20 cellular contexts compared by ENCODE assay signal in the genomic region with DNA sequence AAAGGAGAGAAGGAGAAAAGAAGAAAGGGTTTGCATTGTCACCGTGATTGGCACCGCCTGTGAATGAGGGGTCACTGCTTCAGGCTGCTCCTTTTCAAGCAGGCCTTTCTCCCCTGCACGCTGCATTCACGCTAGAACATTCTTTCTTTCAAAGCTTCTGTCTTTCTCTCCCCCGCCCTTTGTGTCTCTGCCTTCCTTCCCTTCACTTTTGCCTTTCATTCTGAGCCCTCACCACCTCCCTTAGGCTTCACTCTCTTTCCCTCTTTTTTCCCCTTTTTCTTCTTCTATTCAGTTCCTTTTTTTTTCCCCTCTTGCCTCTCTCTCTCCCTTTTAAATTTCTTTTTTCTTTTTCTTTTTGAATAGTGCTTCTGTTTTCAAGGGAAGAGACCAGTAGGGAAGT. TPM values are rescaled to one million over a fixed set of nuclear protein-coding genes. Genes with fewer than 3 reads are reported as not detected.
DNase-seq lines count a peak whose midpoint lies in the region; ATAC-seq and TF ChIP-seq lines count a peak whose summit lies in the region.
"Had no signal": no experiment of that assay in that cellular context is flagged by ENCODE, and none has a peak within 500 bp of the region (broad histone marks: within the 10 kb centered on the region; RNA-seq: fewer than 3 reads in every experiment).

No MANE protein-coding gene starts in this region.

- POLR2A ChIA-PET in MCF 10A (lab: Yijun Ruan, JAX) = interaction anchor here (1.1 kb wide), 1 partner anchor 10 kb away, joined by 4 read pairs; no protein-coding TSS in a partner anchor

- no peak for ATAC-seq in activated T-cell treated with anti-CD3 and anti-CD28 coated beads, Interleukin-2, amount 50 U/mL, for 72 hours (replicated peaks in 1 of 2)
- ATAC-seq in activated T-cell treated with anti-CD3 and anti-CD28 coated beads, Interleukin-2, amount 50 U/mL, for 4 hours = no peak
- ATAC-seq in stimulated activated memory B cell treated with anti-CD40 and anti-IgM and Interleukin-4, amounts not matched to agents 10 μg/mL and 1 μg/mL and 100 μg/mL, for 72 hours = no peak
- no peak for ATAC-seq in GM21786 (IDR thresholded peaks at IDR 0.05; ENCODE audit: unreplicated experiment)
- ATAC-seq: effector memory CD8-positive, alpha-beta T cell; upper lobe of right lung had no signal

- H3K4me1 Mint-ChIP-seq in activated T-cell treated with anti-CD3 and anti-CD28 coated beads, Interleukin-2, amount 50 U/mL, for 72 hours (ENCODE audit: low read depth) = peaks cover 48% of the 10 kb centered on the region
- H3K4me1 Mint-ChIP-seq in activated T-cell treated with anti-CD3 and anti-CD28 coated beads, Interleukin-2, amount 50 U/mL, for 4 hours (ENCODE audit: low read depth) = peaks cover 37% of the 10 kb centered on the region
- peaks cover 55 to 59% of the 10 kb centered on the region in 2 donors for H3K4me1 Mint-ChIP-seq in immature natural killer cell
- H3K4me1 Mint-ChIP-seq in stimulated activated memory B cell treated with anti-CD40 and anti-IgM and Interleukin-4, amounts not matched to agents 10 μg/mL and 1 μg/mL and 100 μg/mL, for 72 hours = peaks cover 71% of the 10 kb centered on the region
- peaks cover 49% of the 10 kb centered on the region for H3K4me1 Mint-ChIP-seq in MCF 10A (ENCODE audit: insufficient read depth, unreplicated experiment)

- H3K9me3 ChIP-seq in SK-N-MC (ENCODE audit: low read depth, low read length) = no peaks in the 10 kb centered on the region
- H3K9me3 ChIP-seq: ascending aorta, spleen, upper lobe of right lung had no signal

- no TSS peak for BruUV-seq in MCF 10A (replicated peaks; lab: Mats Ljungman, UMichigan)

- H3K27ac Mint-ChIP-seq in activated T-cell treated with anti-CD3 and anti-CD28 coated beads, Interleukin-2, amount 50 U/mL, for 72 hours = peak overlapping the region; percentile 93
- H3K27ac Mint-ChIP-seq in immature natural killer cell (peak overlapping the region in 4 of 6 donors; percentile 5 to 70 (median 32)), MCF 10A (ENCODE audit: low read depth, unreplicated experiment) (no peak overlapping the region)
- peak overlapping the region; percentile 99 for H3K27ac Mint-ChIP-seq in stimulated activated memory B cell treated with anti-CD40 and anti-IgM and Interleukin-4, amounts not matched to agents 10 μg/mL and 1 μg/mL and 100 μg/mL, for 72 hours
- H3K27ac Mint-ChIP-seq: activated naive CD4-positive, alpha-beta T cell treated with anti-CD3 and anti-CD28 coated beads, Interleukin-2, amount 10 ng/mL, durations not matched to agents 7 days and 5 days had no signal

- peak overlapping the region; percentile 19 for H3K9ac ChIP-seq in SK-N-MC (ENCODE audit: insufficient read length)

- H3K36me3 Mint-ChIP-seq in activated T-cell treated with anti-CD3 and anti-CD28 coated beads, Interleukin-2, amount 50 U/mL, for 72 hours (ENCODE audit: insufficient read depth in 2 of 2) = no peaks in the 10 kb centered on the region
- peaks cover 3% of the 10 kb centered on the region for H3K36me3 Mint-ChIP-seq in activated T-cell treated with anti-CD3 and anti-CD28 coated beads, Interleukin-2, amount 50 U/mL, for 4 hours (ENCODE audit: insufficient read depth)
- H3K36me3 Mint-ChIP-seq in immature natural killer cell (peaks cover 0 to 4% (median 0%) of the 10 kb centered on the region in 3 donors), MCF 10A (ENCODE audit: insufficient read depth, unreplicated experiment) (peaks cover 6% of the 10 kb centered on the region)
- H3K36me3 Mint-ChIP-seq in stimulated activated memory B cell treated with anti-CD40 and anti-IgM and Interleukin-4, amounts not matched to agents 10 μg/mL and 1 μg/mL and 100 μg/mL, for 72 hours = peaks cover 17% of the 10 kb centered on the region

- peak overlapping the region; percentile 48; the same call in 1 of the 2 replicates for H3K27ac ChIP-seq in SK-N-MC
- H3K27ac ChIP-seq: ascending aorta, upper lobe of right lung had no signal

- H3K4me3 ChIP-seq in SK-N-MC = no peak overlapping the region
- H3K4me3 ChIP-seq: ascending aorta, spleen, upper lobe of right lung had no signal

- H3K4me3 Mint-ChIP-seq in activated T-cell treated with anti-CD3 and anti-CD28 coated beads, Interleukin-2, amount 50 U/mL, for 72 hours = no peak overlapping the region
- H3K4me3 Mint-ChIP-seq in activated T-cell treated with anti-CD3 and anti-CD28 coated beads, Interleukin-2, amount 50 U/mL, for 4 hours = no peak overlapping the region
- H3K4me3 Mint-ChIP-seq in immature natural killer cell (no peak overlapping the region), MCF 10A (ENCODE audit: unreplicated experiment) (no peak overlapping the region)
- H3K4me3 Mint-ChIP-seq in stimulated activated memory B cell treated with anti-CD40 and anti-IgM and Interleukin-4, amounts not matched to agents 10 μg/mL and 1 μg/mL and 100 μg/mL, for 72 hours = no peak overlapping the region
- H3K4me3 Mint-ChIP-seq: activated naive CD4-positive, alpha-beta T cell treated with anti-CD3 and anti-CD28 coated beads, Interleukin-2, amount 10 ng/mL, durations not matched to agents 7 days and 5 days; effector memory CD8-positive, alpha-beta T cell had no signal

- intact Hi-C loops in MCF 10A (cut with micrococcal nuclease) = no loop called here

- H3K27me3 Mint-ChIP-seq in activated T-cell treated with anti-CD3 and anti-CD28 coated beads, Interleukin-2, amount 50 U/mL, for 72 hours (ENCODE audit: low read depth) = no peaks in the 10 kb centered on the region
- H3K27me3 Mint-ChIP-seq in activated T-cell treated with anti-CD3 and anti-CD28 coated beads, Interleukin-2, amount 50 U/mL, for 4 hours (ENCODE audit: low read depth) = no peaks in the 10 kb centered on the region
- H3K27me3 Mint-ChIP-seq in immature natural killer cell (ENCODE audit: low read depth in 3 of 3) (peaks cover 0 to under 1% (median 0%) of the 10 kb centered on the region in 3 donors), MCF 10A (ENCODE audit: insufficient read depth, unreplicated experiment) (no peaks in the 10 kb centered on the region)
- no peaks in the 10 kb centered on the region for H3K27me3 Mint-ChIP-seq in stimulated activated memory B cell treated with anti-CD40 and anti-IgM and Interleukin-4, amounts not matched to agents 10 μg/mL and 1 μg/mL and 100 μg/mL, for 72 hours
- H3K27me3 Mint-ChIP-seq: activated naive CD4-positive, alpha-beta T cell treated with anti-CD3 and anti-CD28 coated beads, Interleukin-2, amount 10 ng/mL, durations not matched to agents 7 days and 5 days; effector memory CD8-positive, alpha-beta T cell had no signal

- no peak for DNase-seq in activated T-cell treated with anti-CD3 and anti-CD28 coated beads, Interleukin-2, amount 50 U/mL, for 72 hours
- no peak for DNase-seq in activated T-cell treated with anti-CD3 and anti-CD28 coated beads, Interleukin-2, amount 50 U/mL, for 4 hours
- no peak for DNase-seq in SK-N-MC (ENCODE audit: low read depth, low spot score)
- no peak for DNase-seq in immature natural killer cell
- no peak for DNase-seq in MCF 10A (ENCODE audit: unreplicated experiment)
- no peak for DNase-seq in LoVo (ENCODE audit: low spot score)
- DNase-seq: activated CD4-positive, alpha-beta T cell treated with anti-CD3 and anti-CD28 coated beads, Interleukin-2, amount 50 U/mL, for 4 hours; activated CD8-positive, alpha-beta memory T cell treated with anti-CD3 and anti-CD28 coated beads, Interleukin-2, amount 50 U/mL, for 48 hours; activated naive CD4-positive, alpha-beta T cell treated with anti-CD3 and anti-CD28 coated beads, Interleukin-2, amount 10 ng/mL, durations not matched to agents 7 days and 5 days; effector memory CD8-positive, alpha-beta T cell; EL; HCEC 1CT; NCI-H1417 treated with DMSO at 0.1 percent for 48 hours; NCI-H524 treated with DMSO at 0.1 percent for 48 hours; stimulated activated CD4-positive, alpha-beta T cell treated with anti-CD3 and anti-CD28 coated beads, Interleukin-4, amount 100 ng/mL, for 24 hours; upper lobe of right lung had no signal

- no peak for TF ChIP-seq CTCF in MCF 10A (IDR thresholded peaks at IDR 0.05; ENCODE audit: unreplicated experiment)

- H3K9me3 Mint-ChIP-seq in activated T-cell treated with anti-CD3 and anti-CD28 coated beads, Interleukin-2, amount 50 U/mL, for 72 hours = no peaks in the 10 kb centered on the region
- no peaks in the 10 kb centered on the region for H3K9me3 Mint-ChIP-seq in activated T-cell treated with anti-CD3 and anti-CD28 coated beads, Interleukin-2, amount 50 U/mL, for 4 hours
- H3K9me3 Mint-ChIP-seq in immature natural killer cell = no peaks in the 10 kb centered on the region
- H3K9me3 Mint-ChIP-seq in stimulated activated memory B cell treated with anti-CD40 and anti-IgM and Interleukin-4, amounts not matched to agents 10 μg/mL and 1 μg/mL and 100 μg/mL, for 72 hours = no peaks in the 10 kb centered on the region
- H3K9me3 Mint-ChIP-seq in MCF 10A (ENCODE audit: unreplicated experiment) = no peaks in the 10 kb centered on the region
- H3K9me3 Mint-ChIP-seq: activated naive CD4-positive, alpha-beta T cell treated with anti-CD3 and anti-CD28 coated beads, Interleukin-2, amount 10 ng/mL, durations not matched to agents 7 days and 5 days; effector memory CD8-positive, alpha-beta T cell had no signal

- H3K36me3 ChIP-seq in SK-N-MC (ENCODE audit: insufficient read depth, low read length) = no peaks in the 10 kb centered on the region
- H3K36me3 ChIP-seq: ascending aorta, upper lobe of right lung had no signal

- CTCF ChIA-PET in MCF 10A (lab: Yijun Ruan, JAX) = no interaction called here

RNA-seq across cellular contexts. Expression of a gene that starts 42.5 kb away (rescaled TPM):
- total RNA-seq in activated T-cell treated with anti-CD3 and anti-CD28 coated beads, Interleukin-2, amount 50 U/mL, for 72 hours = 10 to 100 TPM; 26.6 to 32.3 TPM
- total RNA-seq in activated T-cell treated with anti-CD3 and anti-CD28 coated beads, Interleukin-2, amount 50 U/mL, for 4 hours = 10 to 100 TPM; 21.7 to 28.2 (median 25.0) TPM
- polyA plus RNA-seq in immature natural killer cell = 1 to 10 TPM; 1.7 to 3.4 (median 2.3) TPM
- 27.3 and 32.2 TPM in 2 replicates for total RNA-seq in MCF 10A (2022)

RNA-seq across cellular contexts. Expression of a gene that starts 58.7 kb away (rescaled TPM):
- 100 to 1,000 TPM; 123 to 170 TPM for total RNA-seq in activated T-cell treated with anti-CD3 and anti-CD28 coated beads, Interleukin-2, amount 50 U/mL, for 72 hours
- 10 to 100 TPM; 32.8 to 45.1 (median 43.3) TPM for total RNA-seq in activated T-cell treated with anti-CD3 and anti-CD28 coated beads, Interleukin-2, amount 50 U/mL, for 4 hours
- polyA plus RNA-seq in immature natural killer cell = 100 to 1,000 TPM; 160 to 330 (median 218) TPM
- 4.2 and 10.2 TPM in 2 replicates for total RNA-seq in MCF 10A (2022)
